ENCODE assay signal across 23 cellular contexts in the genomic region with DNA sequence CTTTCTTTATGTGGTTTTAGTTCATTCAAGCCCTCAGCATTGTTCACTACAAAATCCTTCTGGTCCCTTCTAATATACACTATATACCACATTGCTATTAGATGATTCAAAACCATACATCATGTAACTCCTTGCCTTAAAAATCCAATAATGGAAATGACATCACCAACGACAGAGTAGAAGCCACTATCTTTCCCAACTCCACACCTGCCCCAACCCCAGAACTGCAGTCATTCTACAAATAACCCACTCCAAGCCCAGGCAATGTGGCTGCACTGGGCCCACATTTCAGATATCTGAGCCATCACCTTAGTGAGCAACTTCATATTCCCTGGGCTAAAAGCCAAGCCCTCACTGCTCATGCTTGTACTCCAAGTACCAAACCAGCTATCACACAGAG. TPM values are rescaled to one million over a fixed set of nuclear protein-coding genes. Genes with fewer than 3 reads are reported as not detected.
A peak's percentile ranks its signal among the peaks of the same experiment; 100 is the strongest.
DNase-seq lines count a peak whose midpoint lies in the region; ATAC-seq, FAIRE-seq and TF ChIP-seq lines count a peak whose summit lies in the region.
"Had no signal": no experiment of that assay in that cellular context is flagged by ENCODE, and none has a peak within 500 bp of the region (broad histone marks: within the 10 kb centered on the region; RNA-seq: fewer than 3 reads in every experiment).

No MANE protein-coding gene starts in this region.

- TF ChIP-seq CTCF in astrocyte (IDR thresholded peaks at IDR 0.05; ENCODE audit: insufficient read depth, low read depth, low read length): no peak
- no peak for TF ChIP-seq CTCF in dorsolateral prefrontal cortex (IDR thresholded peaks at IDR 0.05 in 54 of 56, conservative IDR thresholded peaks at IDR 0.05 in 2 of 56; ENCODE audit: low read depth in 1 of 56, partially characterized antibody in 56 of 56)

- DNase-seq in EL (peak; percentile 9), astrocyte (ENCODE audit: low read depth) (peak; percentile 22), iris pigment epithelial cell (ENCODE audit: low read depth) (peak; percentile 16), DMS53 treated with DMSO at 0.1 percent for 48 hours (lab: John Stamatoyannopoulos, UW; ENCODE audit: unreplicated experiment) (no peak), SHP77 treated with DMSO at 0.1 percent for 48 hours (lab: John Stamatoyannopoulos, UW) (no peak), dorsolateral prefrontal cortex (no peak)
- DNase-seq: BE2C; CD4-positive, CD25-positive, alpha-beta regulatory T cell; COR-L47; GOT3; Kasumi-1; NCI-H1105 treated with DMSO at 0.1 percent for 48 hours; NCI-H1694; NCI-H2081 treated with DMSO at 0.1 percent for 48 hours; NCI-H510A; NCI-H748 treated with DMSO at 0.1 percent for 48 hours; SIG-M5 had no signal

- peaks cover 11% of the 10 kb centered on the region for H3K36me3 Mint-ChIP-seq in astrocyte (ENCODE audit: low read depth, unreplicated experiment)

- H3K27me3 Mint-ChIP-seq in astrocyte (ENCODE audit: low read depth, unreplicated experiment): no peaks in the 10 kb centered on the region
- H3K27me3 Mint-ChIP-seq: CD4-positive, CD25-positive, alpha-beta regulatory T cell had no signal

- no peaks in the 10 kb centered on the region for H4K20me1 ChIP-seq in astrocyte (ENCODE audit: insufficient read depth, low read length)

- peaks cover 19% of the 10 kb centered on the region for H3K9me3 ChIP-seq in KOPT-K1 (ENCODE audit: insufficient read depth, low read length, poor library complexity, severe bottlenecking)
- H3K9me3 ChIP-seq in astrocyte (ENCODE audit: insufficient read depth, low read depth, low read length): no peaks in the 10 kb centered on the region
- H3K9me3 ChIP-seq: BE2C had no signal

- H3K27me3 ChIP-seq in astrocyte (ENCODE audit: insufficient read depth, low read length) (no peaks in the 10 kb centered on the region), dorsolateral prefrontal cortex (no peaks in the 10 kb centered on the region)
- H3K27me3 ChIP-seq: BE2C had no signal

- no peaks in the 10 kb centered on the region for H3K4me1 ChIP-seq in astrocyte (ENCODE audit: insufficient read depth, low read length)
- H3K4me1 ChIP-seq: BE2C had no signal

- ATAC-seq in GM19467 (IDR thresholded peaks at IDR 0.05; ENCODE audit: unreplicated experiment): no peak
- ATAC-seq: SK-N-SH treated with all-trans-retinoic acid at 6 μM for 48 hours had no signal

- no peak overlapping the region for H3K4me3 Mint-ChIP-seq in astrocyte (ENCODE audit: unreplicated experiment)

- intact Hi-C loops in dorsolateral prefrontal cortex (cut with DNase I): no loop called here

- H3K36me3 ChIP-seq in KOPT-K1 (ENCODE audit: insufficient read depth, low read length): peaks cover 6% of the 10 kb centered on the region; the same call in 1 of the 2 replicates
- no peaks in the 10 kb centered on the region for H3K36me3 ChIP-seq in astrocyte (ENCODE audit: insufficient read depth, low read length)
- H3K36me3 ChIP-seq: BE2C had no signal

- H2AFZ ChIP-seq in astrocyte (ENCODE audit: low read depth, low read length): no peak overlapping the region

- FAIRE-seq in astrocyte (lab: Jason Lieb, UNC): no peak
- FAIRE-seq: A204.1, GM12891, GM19239 had no signal

- no peak overlapping the region for H3K4me3 ChIP-seq in astrocyte (ENCODE audit: insufficient read depth, low read depth, low read length)
- no peak overlapping the region for H3K4me3 ChIP-seq in dorsolateral prefrontal cortex

- H3K27ac Mint-ChIP-seq in astrocyte (ENCODE audit: unreplicated experiment): no peak overlapping the region

- no peak overlapping the region for H3K4me2 ChIP-seq in astrocyte (ENCODE audit: low read length)

- H3K27ac ChIP-seq in KOPT-K1 (ENCODE audit: low read depth, low read length, poor library complexity, severe bottlenecking) (peak overlapping the region; percentile 99), astrocyte (ENCODE audit: low read depth, low read length) (no peak overlapping the region), dorsolateral prefrontal cortex (no peak overlapping the region)

- peaks cover 4% of the 10 kb centered on the region for H3K4me1 Mint-ChIP-seq in astrocyte (ENCODE audit: low read depth, unreplicated experiment)

- H3K9ac ChIP-seq in astrocyte (ENCODE audit: low read length): no peak overlapping the region

- peaks cover 15% of the 10 kb centered on the region for H3K9me3 Mint-ChIP-seq in astrocyte (ENCODE audit: unreplicated experiment)

- H3K79me2 ChIP-seq in astrocyte (ENCODE audit: insufficient read depth, low read length): no peaks in the 10 kb centered on the region

RNA-seq across cellular contexts. Expression of gene RUNX2, which starts 22.6 kb away (rescaled TPM):
- total RNA-seq in astrocyte (26.1 and 32.6 TPM in 2 replicates), dorsolateral prefrontal cortex (10 to 100 TPM in 1 of 120 experiments, 1 to 10 TPM in 119; 1.7 to 10.7 (median 4.3) TPM)

Comparison
In these comparisons a context has a peak if more than half of its experiments do, and no peak if none do; other contexts are left out.
1. DNase-seq: peak in EL (single experiment), astrocyte (single experiment) and iris pigment epithelial cell (single experiment); none in DMS53 treated with DMSO at 0.1 percent for 48 hours (single experiment), SHP77 treated with DMSO at 0.1 percent for 48 hours (single experiment) and dorsolateral prefrontal cortex (0 of 10).